Comparison of ENCODE assay signal across 8 cellular contexts in genomic region chr19:38265213-38265861, GRCh38. TPM values are rescaled to one million over a fixed set of nuclear protein-coding genes. Genes with fewer than 3 reads are reported as not detected.
DNase-seq lines count a peak whose midpoint lies in the region; ATAC-seq, FAIRE-seq and TF ChIP-seq lines count a peak whose summit lies in the region.

No MANE protein-coding gene starts in this region.

- no peak for TF ChIP-seq POLR2A in suprapubic skin (IDR thresholded peaks at IDR 0.05)

- ATAC-seq in GM19035 (IDR thresholded peaks at IDR 0.05; ENCODE audit: unreplicated experiment): no peak

- no peak for FAIRE-seq in D721Med (lab: Jason Lieb, UNC)

- no peaks in the 10 kb centered on the region for H3K36me3 Mint-ChIP-seq in activated naive CD4-positive, alpha-beta T cell treated with anti-CD3 and anti-CD28 coated beads, Interleukin-2, amount 50 U/mL, for 24 hours

- H3K27me3 ChIP-seq in suprapubic skin: peaks cover 4% of the 10 kb centered on the region

- H3K36me3 ChIP-seq in suprapubic skin: no peaks in the 10 kb centered on the region

- H3K4me1 Mint-ChIP-seq in activated naive CD4-positive, alpha-beta T cell treated with anti-CD3 and anti-CD28 coated beads, Interleukin-2, amount 50 U/mL, for 24 hours: peaks cover 41% of the 10 kb centered on the region

- no peak for DNase-seq in activated naive CD4-positive, alpha-beta T cell (lab: John Stamatoyannopoulos, UW)
- DNase-seq in kidney tubule cell (ENCODE audit: low spot score): peak; percentile 59
- DNase-seq in suprapubic skin (ENCODE audit: low spot score in 2 of 2): no peak
- no peak for DNase-seq in activated CD4-positive, alpha-beta T cell treated with anti-CD3 and anti-CD28 coated beads for 48 hours
- no peak for DNase-seq in D721Med (ENCODE audit: insufficient read length, low spot score)

- peak overlapping the region; percentile 66 for H3K27ac Mint-ChIP-seq in activated naive CD4-positive, alpha-beta T cell treated with anti-CD3 and anti-CD28 coated beads, Interleukin-2, amount 50 U/mL, for 24 hours

- no peak for TF ChIP-seq EP300 in suprapubic skin (IDR thresholded peaks at IDR 0.05)

- H3K9me3 ChIP-seq in suprapubic skin: no peaks in the 10 kb centered on the region

- no peaks in the 10 kb centered on the region for H3K27me3 Mint-ChIP-seq in activated naive CD4-positive, alpha-beta T cell treated with anti-CD3 and anti-CD28 coated beads, Interleukin-2, amount 50 U/mL, for 24 hours

- H3K4me3 Mint-ChIP-seq in activated naive CD4-positive, alpha-beta T cell treated with anti-CD3 and anti-CD28 coated beads, Interleukin-2, amount 50 U/mL, for 24 hours: peak overlapping the region; percentile 84

- peak overlapping the region; percentile 60 for H3K4me3 ChIP-seq in suprapubic skin

- H3K9me3 Mint-ChIP-seq in activated naive CD4-positive, alpha-beta T cell treated with anti-CD3 and anti-CD28 coated beads, Interleukin-2, amount 50 U/mL, for 24 hours: no peaks in the 10 kb centered on the region

- H3K4me1 ChIP-seq in suprapubic skin: peaks cover 43% of the 10 kb centered on the region

- H3K27ac ChIP-seq in angular gyrus (ENCODE audit: low read depth, low read length): peak overlapping the region; percentile 18
- peak overlapping the region; percentile 87 for H3K27ac ChIP-seq in suprapubic skin

- TF ChIP-seq CTCF in suprapubic skin (IDR thresholded peaks at IDR 0.05): no peak
- TF ChIP-seq CTCF in D721Med (IDR thresholded peaks at IDR 0.05; ENCODE audit: insufficient read depth, missing control alignments): no peak

- WGBS in suprapubic skin: 41% methylated on average over 14 of the region's 14 CpGs

RNA-seq across cellular contexts. Expression of gene SPINT2, which starts 1.0 kb away (rescaled TPM):
- 100 to 1,000 TPM; 359 to 639 (median 494) TPM for total RNA-seq in suprapubic skin

RNA-seq across cellular contexts. Expression of gene PPP1R14A, which starts 9.2 kb away (rescaled TPM):
- total RNA-seq in suprapubic skin: 10 to 100 TPM in 1 of 4 donors, 1 to 10 TPM in 3; 2.3 to 13.3 (median 7.7) TPM

RNA-seq across cellular contexts. Expression of gene C19orf33, which starts 38.7 kb away (rescaled TPM):
- total RNA-seq in suprapubic skin: 100 to 1,000 TPM; 182 to 452 (median 349) TPM

RNA-seq across cellular contexts. Expression of gene DPF1, which starts 41.3 kb away (rescaled TPM):
- total RNA-seq in suprapubic skin: 1 to 10 TPM in 1 of 4 donors, not detected in 3; 1.1 TPM

RNA-seq across cellular contexts. Expression of gene YIF1B, which starts 50.4 kb away (rescaled TPM):
- 10 to 100 TPM; 14.2 to 36.4 (median 26.1) TPM for total RNA-seq in suprapubic skin
